In the genomic region with DNA sequence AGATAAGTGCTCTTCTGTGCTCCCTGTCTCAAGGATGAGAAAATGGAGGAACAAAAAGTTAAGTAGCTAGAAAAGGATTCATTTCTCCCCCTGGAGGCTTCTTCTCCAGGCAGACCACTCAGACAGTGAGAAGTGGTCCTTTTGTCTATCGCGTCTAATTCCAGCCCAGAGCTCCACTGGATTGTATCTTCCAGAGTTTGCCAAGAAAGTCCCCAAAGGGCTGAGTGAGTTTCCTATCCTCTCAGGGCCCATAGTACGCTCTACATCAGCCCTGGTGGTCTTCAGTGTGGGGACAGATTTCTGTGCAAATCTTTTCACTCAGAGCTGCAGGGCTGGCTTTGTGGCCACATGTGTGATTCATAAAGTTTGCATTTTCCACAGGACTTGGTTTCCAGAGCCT, we compare ENCODE assay signal across 24 cellular contexts.
"Had no signal": no experiment of that assay in that cellular context is flagged by ENCODE, and none has a peak within 500 bp of the region (broad histone marks: within the 10 kb centered on the region; RNA-seq: fewer than 3 reads in every experiment).

No MANE protein-coding gene starts in this region.

- H3K9me3 ChIP-seq: mucosa of descending colon, prostate gland, testis had no signal

- H3K36me3 ChIP-seq: neural progenitor cell, prostate gland, sigmoid colon, spleen, tibial artery had no signal

- H3K27ac ChIP-seq: neural progenitor cell, prostate gland, sigmoid colon, spleen, testis, tibial artery had no signal

- H3K9me3 Mint-ChIP-seq: neural progenitor cell had no signal

- H3K4me2 ChIP-seq: neural progenitor cell had no signal

- H3K27ac Mint-ChIP-seq: effector memory CD8-positive, alpha-beta T cell; memory B cell; naive B cell; natural killer cell treated with Interleukin-12 subunit alpha and Interleukin-12 subunit beta and Interleukin-15 and Interleukin-18, amount 100 ng/mL, for 72 hours; neural progenitor cell; stimulated activated memory B cell treated with anti-CD40 and anti-IgM and Interleukin-4, amounts not matched to agents 10 μg/mL and 1 μg/mL and 100 μg/mL, for 72 hours had no signal

- FAIRE-seq: endometrium, frontal cortex, islet of Langerhans had no signal

- H3K9ac ChIP-seq: neural progenitor cell had no signal

- H3K4me1 Mint-ChIP-seq: memory B cell; naive B cell; stimulated activated memory B cell treated with anti-CD40 and anti-IgM and Interleukin-4, amounts not matched to agents 10 μg/mL and 1 μg/mL and 100 μg/mL, for 72 hours had no signal

- H3K4me3 Mint-ChIP-seq: effector memory CD8-positive, alpha-beta T cell; memory B cell; naive B cell; natural killer cell treated with Interleukin-12 subunit alpha and Interleukin-12 subunit beta and Interleukin-15 and Interleukin-18, amount 100 ng/mL, for 72 hours; neural progenitor cell; stimulated activated memory B cell treated with anti-CD40 and anti-IgM and Interleukin-4, amounts not matched to agents 10 μg/mL and 1 μg/mL and 100 μg/mL, for 72 hours; type B pancreatic cell had no signal

- H3K27me3 ChIP-seq: neural progenitor cell, sigmoid colon, testis, tibial artery had no signal

- H2AFZ ChIP-seq: neural progenitor cell had no signal

- H3K36me3 Mint-ChIP-seq: memory B cell; natural killer cell treated with Interleukin-12 subunit alpha and Interleukin-12 subunit beta and Interleukin-15 and Interleukin-18, amount 100 ng/mL, for 72 hours; neural progenitor cell; stimulated activated memory B cell treated with anti-CD40 and anti-IgM and Interleukin-4, amounts not matched to agents 10 μg/mL and 1 μg/mL and 100 μg/mL, for 72 hours had no signal

- DNase-seq: cerebellar nuclear complex; cortex of kidney; effector memory CD8-positive, alpha-beta T cell; erythroblast; mucosa of descending colon; naive B cell; right cardiac atrium; sigmoid colon; spleen; stimulated activated CD4-positive, alpha-beta T cell treated with anti-CD3 and anti-CD28 coated beads, Interleukin-4, amount 100 ng/mL, for 4 hours; stimulated activated naive CD8-positive, alpha-beta T cell treated with anti-CD3 and anti-CD28 coated beads, Interleukin-15, Interleukin-2, amounts not matched to agents 100 U/mL and 50 U/mL, for 24 hours; substantia nigra; testis; tibial artery had no signal

- H3K4me3 ChIP-seq: lung, mucosa of descending colon, neural progenitor cell, prostate gland, sigmoid colon, spleen, testis, tibial artery had no signal

- H3K4me1 ChIP-seq: neural progenitor cell, prostate gland, sigmoid colon, testis, tibial artery had no signal
